ENCODE assay signal across 20 cellular contexts in the genomic region with DNA sequence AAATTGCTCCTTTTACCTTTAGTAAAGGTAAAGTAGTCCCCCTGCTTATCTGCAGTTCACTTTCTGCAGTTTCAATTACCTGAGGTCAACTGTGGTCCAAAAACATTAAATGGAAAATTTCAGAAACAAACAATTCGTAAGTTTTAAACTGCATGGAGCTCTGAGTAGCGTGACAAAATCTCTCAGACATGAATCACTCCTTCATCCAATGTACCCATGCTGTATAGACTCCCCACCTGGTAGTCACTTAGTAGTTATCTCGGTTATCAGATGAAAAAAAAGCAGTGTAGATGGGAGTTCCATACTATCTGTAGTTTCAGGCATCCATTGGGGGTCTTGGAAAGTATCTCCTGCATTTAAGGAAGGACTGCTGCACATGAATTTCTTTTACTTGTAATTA. TPM values are rescaled to one million over a fixed set of nuclear protein-coding genes. Genes with fewer than 3 reads are reported as not detected.
DNase-seq lines count a peak whose midpoint lies in the region; ATAC-seq and TF ChIP-seq lines count a peak whose summit lies in the region.
"Had no signal": no experiment of that assay in that cellular context is flagged by ENCODE, and none has a peak within 500 bp of the region (broad histone marks: within the 10 kb centered on the region; RNA-seq: fewer than 3 reads in every experiment).

No MANE protein-coding gene starts in this region.

- H3K36me3 ChIP-seq in mammary epithelial cell (ENCODE audit: insufficient read depth, low read length), result no peaks in the 10 kb centered on the region
- no peaks in the 10 kb centered on the region for H3K36me3 ChIP-seq in adrenal gland (replicated peaks in 1 of 2)
- H3K36me3 ChIP-seq in hepatocyte (replicated peaks; ENCODE audit: insufficient read depth, low read depth), result no peaks in the 10 kb centered on the region
- no peaks in the 10 kb centered on the region for H3K36me3 ChIP-seq in thoracic aorta

- dilution Hi-C loops in mammary epithelial cell (cut with HindIII; ENCODE audit: low sequenced_read_pairs), result no loop called here

- H3K4me1 ChIP-seq in mammary epithelial cell (ENCODE audit: insufficient read depth, low read length), result peaks cover 3% of the 10 kb centered on the region
- peaks cover 16 to 39% of the 10 kb centered on the region in 2 donors for H3K4me1 ChIP-seq in adrenal gland (replicated peaks in 1 of 2)
- H3K4me1 ChIP-seq in hepatocyte (ENCODE audit: insufficient read depth), result peaks cover 5% of the 10 kb centered on the region
- H3K4me1 ChIP-seq in thoracic aorta (ENCODE audit: control insufficient read depth in 1 of 2, low read depth in 2 of 2), result no peaks in the 10 kb centered on the region

- TF ChIP-seq CTCF in mammary epithelial cell (conservative IDR thresholded peaks at IDR 0.05 in 1 of 2, IDR thresholded peaks at IDR 0.05 in 1 of 2; ENCODE audit: extremely low read depth in 1 of 2, insufficient read depth in 1 of 2, low read depth in 1 of 2, low read length in 2 of 2) (no peak), MCF 10A (IDR thresholded peaks at IDR 0.05; ENCODE audit: unreplicated experiment) (no peak), adrenal gland (IDR thresholded peaks at IDR 0.05) (no peak), hepatocyte (IDR thresholded peaks at IDR 0.05; ENCODE audit: poor library complexity) (no peak), thoracic aorta (IDR thresholded peaks at IDR 0.05) (no peak)

- no peaks in the 10 kb centered on the region for H3K4me1 Mint-ChIP-seq in MCF 10A (ENCODE audit: insufficient read depth, unreplicated experiment)

- H2AFZ ChIP-seq in mammary epithelial cell (ENCODE audit: low read depth, low read length) (no peak overlapping the region), hepatocyte (no peak overlapping the region)
- H2AFZ ChIP-seq: GM23248 had no signal

- H3K4me3 ChIP-seq in mammary epithelial cell (replicated peaks in 1 of 3; ENCODE audit: insufficient read depth in 1 of 3, low read depth in 2 of 3, low read length in 3 of 3), result peak overlapping the region in 1 of 3 experiments; percentile 0
- no peak overlapping the region for H3K4me3 ChIP-seq in adrenal gland
- H3K4me3 ChIP-seq in hepatocyte, result no peak overlapping the region
- peak overlapping the region; percentile 87 for H3K4me3 ChIP-seq in thoracic aorta
- H3K4me3 ChIP-seq: GM23248 had no signal

- no peaks in the 10 kb centered on the region for H3K9me2 ChIP-seq in hepatocyte (replicated peaks; ENCODE audit: insufficient read depth)

- no peak for TF ChIP-seq POLR2A in adrenal gland (IDR thresholded peaks at IDR 0.05)

- DNase-seq in mammary epithelial cell (peak; percentile 57), MCF 10A (ENCODE audit: unreplicated experiment) (no peak), adrenal gland (no peak), hepatocyte (ENCODE audit: low spot score) (no peak), thoracic aorta (ENCODE audit: low spot score) (no peak), SHP77 treated with DMSO at 0.1 percent for 48 hours (lab: John Stamatoyannopoulos, UW) (no peak), NCI-H748 treated with DMSO at 0.1 percent for 48 hours (lab: John Stamatoyannopoulos, UW) (no peak)
- DNase-seq: CD8-positive, alpha-beta T cell; DMS79 treated with DMSO at 0.1 percent for 48 hours; GM23248; NCI-H1417; NCI-H187 treated with DMSO at 0.1 percent for 48 hours; NCI-H345; NCI-H526 treated with DMSO at 0.1 percent for 48 hours; NK-92 treated with Interleukin-12 subunit alpha and Interleukin-12 subunit beta, amount 100 ng/mL, for 24 hours had no signal

- intact Hi-C loops in mammary epithelial cell (cut with micrococcal nuclease) (loop anchor here (10.0 kb wide), 1 partner anchor 154 kb away; no protein-coding TSS in a partner anchor), MCF 10A (cut with micrococcal nuclease) (no loop called here), adrenal gland (cut with DNase I) (loop anchor here in 1 of 2 donors (10.0 kb wide), 1 partner anchor 356 kb away; no protein-coding TSS in a partner anchor)

- WGBS in mammary epithelial cell (ENCODE audit: low coverage, missing lambda C conversion rate), result 38% methylated on average over 3 of the region's 3 CpGs
- 54 to 82% (median 73%) methylated on average over 3 of the region's 3 CpGs for WGBS in adrenal gland, 4 donors
- 74% methylated on average over 3 of the region's 3 CpGs for WGBS in hepatocyte (ENCODE audit: low lambda C conversion rate, missing lambda C conversion rate)

- peaks cover 6% of the 10 kb centered on the region for H3K27me3 Mint-ChIP-seq in MCF 10A (ENCODE audit: insufficient read depth, unreplicated experiment)

- H3K4me2 ChIP-seq in mammary epithelial cell (ENCODE audit: insufficient read depth, low read depth, low read length), result peak overlapping the region; percentile 68
- H3K4me2 ChIP-seq in hepatocyte, result peak overlapping the region; percentile 24

- no peak for ATAC-seq in thoracic aorta (ENCODE audit: insufficient number of reproducible peaks, low FRiP score, low read depth)
- ATAC-seq in esophagus mucosa, result no peak
- ATAC-seq: CD8-positive, alpha-beta T cell; HCT116 had no signal

- H3K36me3 Mint-ChIP-seq in MCF 10A (ENCODE audit: insufficient read depth, unreplicated experiment), result no peaks in the 10 kb centered on the region
- H3K36me3 Mint-ChIP-seq: CD8-positive, alpha-beta T cell had no signal

- H3K4me3 Mint-ChIP-seq in MCF 10A (ENCODE audit: unreplicated experiment), result no peak overlapping the region
- H3K4me3 Mint-ChIP-seq: CD8-positive, alpha-beta T cell had no signal

- POLR2A ChIA-PET in MCF 10A (lab: Yijun Ruan, JAX), result no interaction called here

- no TSS peak for BruUV-seq in mammary epithelial cell (replicated peaks; lab: Mats Ljungman, UMichigan)
- no TSS peak for BruUV-seq in MCF 10A (replicated peaks; lab: Mats Ljungman, UMichigan)

- in situ Hi-C loops in mammary epithelial cell (cut with MboI; ENCODE audit: low sequenced_read_pairs in 2 of 2), result no loop called here

- H3K9me3 ChIP-seq in mammary epithelial cell (replicated peaks; ENCODE audit: insufficient read depth, low read length) (no peaks in the 10 kb centered on the region), adrenal gland (replicated peaks in 1 of 3) (no peaks in the 10 kb centered on the region), hepatocyte (ENCODE audit: low read depth) (no peaks in the 10 kb centered on the region), thoracic aorta (no peaks in the 10 kb centered on the region)

- H3K27ac Mint-ChIP-seq in MCF 10A (ENCODE audit: low read depth, unreplicated experiment), result no peak overlapping the region
- H3K27ac Mint-ChIP-seq: CD8-positive, alpha-beta T cell had no signal

- H3K27ac ChIP-seq in mammary epithelial cell (ENCODE audit: insufficient read depth, low read depth, low read length), result peak overlapping the region; percentile 77
- peak overlapping the region in 3 of 5 donors; percentile 24 to 53 (median 47) for H3K27ac ChIP-seq in adrenal gland
- no peak overlapping the region for H3K27ac ChIP-seq in hepatocyte
- peak overlapping the region; percentile 61 to 91 for H3K27ac ChIP-seq in thoracic aorta
- H3K27ac ChIP-seq: 22Rv1, GM23248 had no signal

- H3K79me2 ChIP-seq in mammary epithelial cell (ENCODE audit: insufficient read depth, low read length) (peaks cover 84% of the 10 kb centered on the region), hepatocyte (peaks cover 39% of the 10 kb centered on the region)

- CTCF ChIA-PET in mammary epithelial cell (lab: Charles Lee; ENCODE audit: low non-redundant PET) (no interaction called here), MCF 10A (lab: Yijun Ruan, JAX) (no interaction called here)

- no peaks in the 10 kb centered on the region for H3K9me3 Mint-ChIP-seq in MCF 10A (ENCODE audit: unreplicated experiment)
- H3K9me3 Mint-ChIP-seq: CD8-positive, alpha-beta T cell had no signal

- no peak overlapping the region for H3K9ac ChIP-seq in mammary epithelial cell (ENCODE audit: insufficient read depth, low read length)
- H3K9ac ChIP-seq: GM23248 had no signal

- H4K20me1 ChIP-seq in mammary epithelial cell (ENCODE audit: insufficient read depth, low read length) (no peaks in the 10 kb centered on the region), hepatocyte (ENCODE audit: insufficient read depth, poor library complexity, severe bottlenecking) (no peaks in the 10 kb centered on the region)

- no peaks in the 10 kb centered on the region for H3K27me3 ChIP-seq in mammary epithelial cell (ENCODE audit: insufficient read depth, low read length)
- no peaks in the 10 kb centered on the region for H3K27me3 ChIP-seq in adrenal gland
- peaks cover 14% of the 10 kb centered on the region for H3K27me3 ChIP-seq in hepatocyte
- H3K27me3 ChIP-seq in thoracic aorta (replicated peaks; ENCODE audit: insufficient read depth), result no peaks in the 10 kb centered on the region

RNA-seq across cellular contexts. Expression of gene UNC5C, which starts 7.7 kb away (rescaled TPM):
- total RNA-seq in mammary epithelial cell (1 to 10 TPM; 4.5 to 9.8 TPM), MCF 10A (2022) (not detected in 2 replicates), adrenal gland (10 to 100 TPM; 16.1 to 33.5 (median 30.3) TPM), hepatocyte (15.9 and 16.0 TPM in 2 replicates), thoracic aorta (10 to 100 TPM in 1 of 2 donors, 1 to 10 TPM in 1; 5.3 to 10.0 TPM), esophagus mucosa (0.16 TPM)
- polyA plus RNA-seq in mammary epithelial cell (3.0 TPM), adrenal gland (1 to 10 TPM; 4.7 to 9.6 (median 5.0) TPM), hepatocyte (3.5 and 6.9 TPM in 2 replicates)
- polyA minus RNA-seq in mammary epithelial cell, result 22.3 TPM
- total RNA-seq: CD8-positive, alpha-beta T cell; G401; GM23248 had no signal
- polyA plus RNA-seq: BJ, GM23248 had no signal
